8 cellular contexts compared by ENCODE assay signal in genomic region chr3:11641316-11641682, GRCh38. TPM values are rescaled to one million over a fixed set of nuclear protein-coding genes. Genes with fewer than 3 reads are reported as not detected.
DNase-seq lines count a peak whose midpoint lies in the region; ATAC-seq and TF ChIP-seq lines count a peak whose summit lies in the region.

No MANE protein-coding gene starts in this region.

- peak overlapping the region; percentile 80 to 94 (median 88) for H3K27ac ChIP-seq in esophagus squamous epithelium
- H3K27ac ChIP-seq in psoas muscle: peak overlapping the region; percentile 98

- H3K4me3 ChIP-seq in esophagus squamous epithelium (peak overlapping the region; percentile 51 to 73 (median 64)), psoas muscle (peak overlapping the region; percentile 76), mucosa of descending colon (no peak overlapping the region)

- ATAC-seq in psoas muscle (no peak), mucosa of descending colon (no peak)

- no peaks in the 10 kb centered on the region for H3K9me3 ChIP-seq in esophagus squamous epithelium
- no peaks in the 10 kb centered on the region for H3K9me3 ChIP-seq in psoas muscle
- no peaks in the 10 kb centered on the region for H3K9me3 ChIP-seq in mucosa of descending colon

- H3K36me3 ChIP-seq in esophagus squamous epithelium (no peaks in the 10 kb centered on the region), psoas muscle (ENCODE audit: insufficient read depth in 1 of 2, low read depth in 1 of 2) (no peaks in the 10 kb centered on the region), mucosa of descending colon (ENCODE audit: low read depth) (no peaks in the 10 kb centered on the region)

- no peaks in the 10 kb centered on the region for H3K27me3 ChIP-seq in esophagus squamous epithelium
- H3K27me3 ChIP-seq in psoas muscle (ENCODE audit: insufficient read depth in 3 of 3, low read length in 2 of 3): no peaks in the 10 kb centered on the region

- TF ChIP-seq CTCF in esophagus squamous epithelium (IDR thresholded peaks at IDR 0.05) (no peak), psoas muscle (IDR thresholded peaks at IDR 0.05) (no peak), mucosa of descending colon (IDR thresholded peaks at IDR 0.05) (no peak)

- H3K4me1 ChIP-seq in esophagus squamous epithelium (peaks cover 24 to 80% (median 25%) of the 10 kb centered on the region in 3 donors), psoas muscle (peaks cover 51% of the 10 kb centered on the region), mucosa of descending colon (ENCODE audit: low read depth) (peaks cover 34% of the 10 kb centered on the region)

- TF ChIP-seq POLR2A in esophagus squamous epithelium (IDR thresholded peaks at IDR 0.05): no peak

- DNase-seq in GM03348 (ENCODE audit: low spot score): peak; percentile 21
- peak; percentile 23 for DNase-seq in RKO (ENCODE audit: low spot score)
- DNase-seq in esophagus squamous epithelium (lab: John Stamatoyannopoulos, UW): no peak
- no peak for DNase-seq in psoas muscle
- no peak for DNase-seq in mucosa of descending colon
- DNase-seq in ecto neural progenitor cell (ENCODE audit: low spot score): no peak
- DNase-seq in NCI-H524 treated with DMSO at 0.1 percent for 48 hours (lab: John Stamatoyannopoulos, UW): no peak
- no peak for DNase-seq in iPS-NIHi7 (ENCODE audit: extremely low spot score)

- intact Hi-C loops in esophagus squamous epithelium (cut with DNase I) (loop anchor here (5.0 kb wide), 1 partner anchor 264 kb away; no protein-coding TSS in a partner anchor), psoas muscle (cut with DNase I) (loop anchor here (5.0 kb wide), 4 partner anchors 39 to 174 kb away; no protein-coding TSS in a partner anchor), mucosa of descending colon (cut with DNase I, micrococcal nuclease) (loop anchor here in 1 of 2 donors (10.0 kb wide), 2 partner anchors 46 to 166 kb away; no protein-coding TSS in a partner anchor)

- 9 to 16% methylated on average over 2 of the region's 2 CpGs for WGBS in esophagus squamous epithelium, 2 donors
- 1 to 4% (median 1%) methylated on average over 2 of the region's 2 CpGs for WGBS in psoas muscle, 3 donors

RNA-seq across cellular contexts. Expression of gene VGLL4, which starts 2.4 kb away (rescaled TPM):
- total RNA-seq in esophagus squamous epithelium: 10 to 100 TPM; 31.8 to 50.0 (median 44.5) TPM
- total RNA-seq in psoas muscle: 10 to 100 TPM; 11.2 to 14.8 (median 12.7) TPM
- polyA plus RNA-seq in psoas muscle: 10 to 100 TPM in 1 of 3 donors, 1 to 10 TPM in 2; 8.0 to 14.5 (median 8.3) TPM
- 10 to 100 TPM; 42.5 to 51.3 (median 46.4) TPM for total RNA-seq in mucosa of descending colon

Comparison
In these comparisons a context has a peak if more than half of its experiments do, and no peak if none do; other contexts are left out.
1. DNase-seq: peak in GM03348 (single experiment) and RKO (single experiment); none in esophagus squamous epithelium (single experiment), psoas muscle (0 of 2), mucosa of descending colon (0 of 3), ecto neural progenitor cell (single experiment), NCI-H524 treated with DMSO at 0.1 percent for 48 hours (single experiment) and iPS-NIHi7 (single experiment).